ENCODE assay signal across 1 cellular context in the genomic region with DNA sequence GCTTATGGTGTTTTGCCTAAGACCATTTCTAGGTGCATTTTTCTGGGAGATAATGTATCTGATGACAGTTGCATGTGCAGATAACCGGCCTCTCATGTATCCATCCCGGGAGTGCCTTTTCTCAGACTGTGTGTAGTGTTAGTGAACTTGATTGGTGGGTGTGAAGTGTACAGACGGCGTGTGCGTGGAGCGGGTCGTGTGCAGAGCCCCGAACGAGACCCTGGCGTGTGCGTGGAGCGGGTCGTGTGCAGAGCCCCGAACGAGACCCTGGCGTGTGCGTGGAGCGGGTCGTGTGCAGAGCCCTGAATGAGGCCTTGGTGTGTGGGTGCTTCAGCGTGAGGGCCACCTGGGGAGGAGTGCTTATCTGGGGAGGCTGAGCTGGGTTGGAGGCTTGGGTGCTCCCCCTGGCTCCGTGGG.
A peak's percentile ranks its signal among the peaks of the same experiment; 100 is the strongest.
TF ChIP-seq lines count a peak whose summit lies in the region.

No MANE protein-coding gene starts in this region.

TF ChIP-seq in K562, 482 proteins besides CTCF, POLR2A, EP300 and RAD21 (continued from another document and continues in another):
- no peak for TF ChIP-seq ZBTB11 (CRISPR knock-in tag; IDR thresholded peaks at IDR 0.05)
- no peak for TF ChIP-seq NEUROD1 (IDR thresholded peaks at IDR 0.05; ENCODE audit: borderline replicate concordance, low read depth, low read length, partially characterized antibody)
- TF ChIP-seq JUND (IDR thresholded peaks at IDR 0.05; ENCODE audit: borderline replicate concordance, low read depth, low read length) = no peak
- TF ChIP-seq JUND (tag; IDR thresholded peaks at IDR 0.05; ENCODE audit: borderline replicate concordance, low read depth, low read length) = no peak; the same call in 2 of the 3 replicates
- peak; percentile 83 for TF ChIP-seq TCF3 (CRISPR knock-in tag; IDR thresholded peaks at IDR 0.05)
- TF ChIP-seq FOXJ3 (CRISPR knock-in tag; IDR thresholded peaks at IDR 0.05) = no peak
- TF ChIP-seq, protein P1, sequence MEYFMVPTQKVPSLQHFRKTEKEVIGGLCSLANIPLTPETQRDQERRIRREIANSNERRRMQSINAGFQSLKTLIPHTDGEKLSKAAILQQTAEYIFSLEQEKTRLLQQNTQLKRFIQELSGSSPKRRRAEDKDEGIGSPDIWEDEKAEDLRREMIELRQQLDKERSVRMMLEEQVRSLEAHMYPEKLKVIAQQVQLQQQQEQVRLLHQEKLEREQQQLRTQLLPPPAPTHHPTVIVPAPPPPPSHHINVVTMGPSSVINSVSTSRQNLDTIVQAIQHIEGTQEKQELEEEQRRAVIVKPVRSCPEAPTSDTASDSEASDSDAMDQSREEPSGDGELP (CRISPR knock-in tag; IDR thresholded peaks at IDR 0.05; ENCODE audit: borderline replicate concordance) = peak; percentile 20; the same call in 1 of the 2 replicates
- no peak for TF ChIP-seq CEBPB (tag; IDR thresholded peaks at IDR 0.05)
- TF ChIP-seq HDAC8 (tag; IDR thresholded peaks at IDR 0.05) = no peak
- TF ChIP-seq ELF2 (CRISPR knock-in tag; IDR thresholded peaks at IDR 0.05) = no peak
- peak; percentile 80; the same call in 1 of the 2 replicates for TF ChIP-seq SAFB (IDR thresholded peaks at IDR 0.05; ENCODE audit: borderline replicate concordance, low read depth, low read length)
- TF ChIP-seq SMAD3 (CRISPR knock-in tag; conservative IDR thresholded peaks at IDR 0.05) = no peak
- TF ChIP-seq PRPF4 (IDR thresholded peaks at IDR 0.05; ENCODE audit: insufficient read depth, low read depth, low read length, poor library complexity, severe bottlenecking) = no peak
- TF ChIP-seq CBFA2T3 (IDR thresholded peaks at IDR 0.05) = peak; percentile 88
- no peak for TF ChIP-seq ZNF444 (CRISPR knock-in tag; IDR thresholded peaks at IDR 0.05)
- TF ChIP-seq, protein P2, sequence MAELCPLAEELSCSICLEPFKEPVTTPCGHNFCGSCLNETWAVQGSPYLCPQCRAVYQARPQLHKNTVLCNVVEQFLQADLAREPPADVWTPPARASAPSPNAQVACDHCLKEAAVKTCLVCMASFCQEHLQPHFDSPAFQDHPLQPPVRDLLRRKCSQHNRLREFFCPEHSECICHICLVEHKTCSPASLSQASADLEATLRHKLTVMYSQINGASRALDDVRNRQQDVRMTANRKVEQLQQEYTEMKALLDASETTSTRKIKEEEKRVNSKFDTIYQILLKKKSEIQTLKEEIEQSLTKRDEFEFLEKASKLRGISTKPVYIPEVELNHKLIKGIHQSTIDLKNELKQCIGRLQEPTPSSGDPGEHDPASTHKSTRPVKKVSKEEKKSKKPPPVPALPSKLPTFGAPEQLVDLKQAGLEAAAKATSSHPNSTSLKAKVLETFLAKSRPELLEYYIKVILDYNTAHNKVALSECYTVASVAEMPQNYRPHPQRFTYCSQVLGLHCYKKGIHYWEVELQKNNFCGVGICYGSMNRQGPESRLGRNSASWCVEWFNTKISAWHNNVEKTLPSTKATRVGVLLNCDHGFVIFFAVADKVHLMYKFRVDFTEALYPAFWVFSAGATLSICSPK (IDR thresholded peaks at IDR 0.05; ENCODE audit: borderline replicate concordance) = no peak
- TF ChIP-seq HDAC1 (IDR thresholded peaks at IDR 0.05) = peak in 1 of 2 experiments; percentile 75; a peak in 2 of 4 replicates
- TF ChIP-seq, protein P3, sequence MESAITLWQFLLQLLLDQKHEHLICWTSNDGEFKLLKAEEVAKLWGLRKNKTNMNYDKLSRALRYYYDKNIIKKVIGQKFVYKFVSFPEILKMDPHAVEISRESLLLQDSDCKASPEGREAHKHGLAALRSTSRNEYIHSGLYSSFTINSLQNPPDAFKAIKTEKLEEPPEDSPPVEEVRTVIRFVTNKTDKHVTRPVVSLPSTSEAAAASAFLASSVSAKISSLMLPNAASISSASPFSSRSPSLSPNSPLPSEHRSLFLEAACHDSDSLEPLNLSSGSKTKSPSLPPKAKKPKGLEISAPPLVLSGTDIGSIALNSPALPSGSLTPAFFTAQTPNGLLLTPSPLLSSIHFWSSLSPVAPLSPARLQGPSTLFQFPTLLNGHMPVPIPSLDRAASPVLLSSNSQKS (CRISPR knock-in tag; IDR thresholded peaks at IDR 0.05) = no peak
- TF ChIP-seq ZNF655 (CRISPR knock-in tag; IDR thresholded peaks at IDR 0.05) = no peak
- no peak for TF ChIP-seq BMI1 (IDR thresholded peaks at IDR 0.05; ENCODE audit: low read length)
- TF ChIP-seq GABPB1 (CRISPR knock-in tag; IDR thresholded peaks at IDR 0.05) = no peak
- no peak for TF ChIP-seq HINFP (tag; conservative IDR thresholded peaks at IDR 0.05; ENCODE audit: low read depth)
- TF ChIP-seq TRIM28 (IDR thresholded peaks at IDR 0.05) = no peak
- no peak for TF ChIP-seq PRDM10 (IDR thresholded peaks at IDR 0.05; ENCODE audit: partially characterized antibody)
- no peak for TF ChIP-seq ATF6 (CRISPR knock-in tag; IDR thresholded peaks at IDR 0.05)
- TF ChIP-seq ZNF347 (CRISPR knock-in tag; IDR thresholded peaks at IDR 0.05; ENCODE audit: low read depth) = no peak
- TF ChIP-seq, protein P4, sequence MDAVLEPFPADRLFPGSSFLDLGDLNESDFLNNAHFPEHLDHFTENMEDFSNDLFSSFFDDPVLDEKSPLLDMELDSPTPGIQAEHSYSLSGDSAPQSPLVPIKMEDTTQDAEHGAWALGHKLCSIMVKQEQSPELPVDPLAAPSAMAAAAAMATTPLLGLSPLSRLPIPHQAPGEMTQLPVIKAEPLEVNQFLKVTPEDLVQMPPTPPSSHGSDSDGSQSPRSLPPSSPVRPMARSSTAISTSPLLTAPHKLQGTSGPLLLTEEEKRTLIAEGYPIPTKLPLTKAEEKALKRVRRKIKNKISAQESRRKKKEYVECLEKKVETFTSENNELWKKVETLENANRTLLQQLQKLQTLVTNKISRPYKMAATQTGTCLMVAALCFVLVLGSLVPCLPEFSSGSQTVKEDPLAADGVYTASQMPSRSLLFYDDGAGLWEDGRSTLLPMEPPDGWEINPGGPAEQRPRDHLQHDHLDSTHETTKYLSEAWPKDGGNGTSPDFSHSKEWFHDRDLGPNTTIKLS (IDR thresholded peaks at IDR 0.05; ENCODE audit: borderline replicate concordance, low read depth) = no peak
- no peak for TF ChIP-seq ARID2 (IDR thresholded peaks at IDR 0.05)
- TF ChIP-seq ZNF717 (CRISPR knock-in tag; IDR thresholded peaks at IDR 0.05) = no peak
- TF ChIP-seq HNRNPK (IDR thresholded peaks at IDR 0.05; ENCODE audit: low read depth, low read length, poor library complexity, severe bottlenecking) = no peak
- TF ChIP-seq SMARCB1 (IDR thresholded peaks at IDR 0.05; ENCODE audit: insufficient read length, low read depth) = no peak
- no peak for TF ChIP-seq ZBTB8A (IDR thresholded peaks at IDR 0.05; ENCODE audit: partially characterized antibody)
- TF ChIP-seq ZNF436 (CRISPR knock-in tag; IDR thresholded peaks at IDR 0.05) = no peak
- no peak for TF ChIP-seq ZBTB17 (CRISPR knock-in tag; IDR thresholded peaks at IDR 0.05)
- TF ChIP-seq DDX20 (tag; IDR thresholded peaks at IDR 0.05; ENCODE audit: low read depth) = no peak
- TF ChIP-seq ZNF431 (CRISPR knock-in tag; IDR thresholded peaks at IDR 0.05) = no peak
- TF ChIP-seq, protein P5, sequence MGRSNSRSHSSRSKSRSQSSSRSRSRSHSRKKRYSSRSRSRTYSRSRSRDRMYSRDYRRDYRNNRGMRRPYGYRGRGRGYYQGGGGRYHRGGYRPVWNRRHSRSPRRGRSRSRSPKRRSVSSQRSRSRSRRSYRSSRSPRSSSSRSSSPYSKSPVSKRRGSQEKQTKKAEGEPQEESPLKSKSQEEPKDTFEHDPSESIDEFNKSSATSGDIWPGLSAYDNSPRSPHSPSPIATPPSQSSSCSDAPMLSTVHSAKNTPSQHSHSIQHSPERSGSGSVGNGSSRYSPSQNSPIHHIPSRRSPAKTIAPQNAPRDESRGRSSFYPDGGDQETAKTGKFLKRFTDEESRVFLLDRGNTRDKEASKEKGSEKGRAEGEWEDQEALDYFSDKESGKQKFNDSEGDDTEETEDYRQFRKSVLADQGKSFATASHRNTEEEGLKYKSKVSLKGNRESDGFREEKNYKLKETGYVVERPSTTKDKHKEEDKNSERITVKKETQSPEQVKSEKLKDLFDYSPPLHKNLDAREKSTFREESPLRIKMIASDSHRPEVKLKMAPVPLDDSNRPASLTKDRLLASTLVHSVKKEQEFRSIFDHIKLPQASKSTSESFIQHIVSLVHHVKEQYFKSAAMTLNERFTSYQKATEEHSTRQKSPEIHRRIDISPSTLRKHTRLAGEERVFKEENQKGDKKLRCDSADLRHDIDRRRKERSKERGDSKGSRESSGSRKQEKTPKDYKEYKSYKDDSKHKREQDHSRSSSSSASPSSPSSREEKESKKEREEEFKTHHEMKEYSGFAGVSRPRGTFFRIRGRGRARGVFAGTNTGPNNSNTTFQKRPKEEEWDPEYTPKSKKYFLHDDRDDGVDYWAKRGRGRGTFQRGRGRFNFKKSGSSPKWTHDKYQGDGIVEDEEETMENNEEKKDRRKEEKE (IDR thresholded peaks at IDR 0.05; ENCODE audit: borderline replicate concordance in 1 of 2, control insufficient read depth in 1 of 2, low read depth in 2 of 2, low read length in 1 of 2) = no peak
- TF ChIP-seq ZNF282 (CRISPR knock-in tag; IDR thresholded peaks at IDR 0.05) = no peak
- no peak for TF ChIP-seq ZFP36 (IDR thresholded peaks at IDR 0.05; ENCODE audit: low read depth, low read length, partially characterized antibody)
